ENCODE assay signal across 2 cellular contexts in genomic region chr6:1438471-1438881, GRCh38.
TF ChIP-seq lines count a peak whose summit lies in the region.

No MANE protein-coding gene starts in this region.

TF ChIP-seq in GM23338, 12 proteins besides CTCF, POLR2A, EP300 and RAD21 (continued from another document):
- no peak for TF ChIP-seq STAT1 (IDR thresholded peaks at IDR 0.05; ENCODE audit: unreplicated experiment)
- no peak for TF ChIP-seq NANOG (IDR thresholded peaks at IDR 0.05; ENCODE audit: borderline replicate concordance)
- no peak for TF ChIP-seq ZNF114 (CRISPR knock-in tag; IDR thresholded peaks at IDR 0.05)
- TF ChIP-seq ETS1 (IDR thresholded peaks at IDR 0.05): no peak
- no peak for TF ChIP-seq JUNB (IDR thresholded peaks at IDR 0.05; ENCODE audit: unreplicated experiment)
- no peak for TF ChIP-seq ZNF462 (CRISPR knock-in tag; IDR thresholded peaks at IDR 0.05)
- TF ChIP-seq REST (IDR thresholded peaks at IDR 0.05; ENCODE audit: unreplicated experiment): no peak
- TF ChIP-seq ZNF331 (CRISPR knock-in tag; IDR thresholded peaks at IDR 0.05; ENCODE audit: low read depth): no peak
- no peak for TF ChIP-seq EZH2 (IDR thresholded peaks at IDR 0.05; ENCODE audit: low read depth, unreplicated experiment)
- no peak for TF ChIP-seq POLR2AphosphoS5 (IDR thresholded peaks at IDR 0.05; ENCODE audit: low read depth)
TF ChIP-seq in GM23338: peak in this region for 0.

TF ChIP-seq in GM12878, 131 proteins besides CTCF, POLR2A, EP300 and RAD21:
- no peak for TF ChIP-seq CREM (IDR thresholded peaks at IDR 0.05; ENCODE audit: low read depth)
- no peak for TF ChIP-seq NFXL1 (IDR thresholded peaks at IDR 0.05; ENCODE audit: borderline replicate concordance)
- no peak for TF ChIP-seq BMI1 (IDR thresholded peaks at IDR 0.05; ENCODE audit: borderline replicate concordance)
- TF ChIP-seq CBX3 (IDR thresholded peaks at IDR 0.05; ENCODE audit: borderline replicate concordance, low read depth): no peak
- TF ChIP-seq EGR1 (IDR thresholded peaks at IDR 0.05; ENCODE audit: borderline replicate concordance in 1 of 2, low read depth in 2 of 2, low read length in 2 of 2): no peak
- TF ChIP-seq WRNIP1 (IDR thresholded peaks at IDR 0.05; ENCODE audit: borderline replicate concordance, low read depth, low read length): no peak
- no peak for TF ChIP-seq ATF3 (IDR thresholded peaks at IDR 0.05; ENCODE audit: borderline replicate concordance, extremely low read depth, low read depth, low read length)
- no peak for TF ChIP-seq TCF3 (IDR thresholded peaks at IDR 0.05; ENCODE audit: borderline replicate concordance, insufficient read depth, low read depth, low read length)
- TF ChIP-seq E4F1 (IDR thresholded peaks at IDR 0.05; ENCODE audit: borderline replicate concordance, partially characterized antibody): no peak
- no peak for TF ChIP-seq E2F8 (IDR thresholded peaks at IDR 0.05; ENCODE audit: low read depth, partially characterized antibody)
- TF ChIP-seq RELA (IDR thresholded peaks at IDR 0.05; ENCODE audit: borderline replicate concordance, partially characterized antibody): no peak
- no peak for TF ChIP-seq ESRRA (IDR thresholded peaks at IDR 0.05; ENCODE audit: low read length)
- no peak for TF ChIP-seq ZBED1 (IDR thresholded peaks at IDR 0.05; ENCODE audit: borderline replicate concordance)
- TF ChIP-seq ZSCAN29 (IDR thresholded peaks at IDR 0.05): no peak
- no peak for TF ChIP-seq RUNX3 (IDR thresholded peaks at IDR 0.05; ENCODE audit: low read length)
- TF ChIP-seq NR2C2 (IDR thresholded peaks at IDR 0.05; ENCODE audit: borderline replicate concordance, control insufficient read depth, insufficient read length, low read depth): no peak
- no peak for TF ChIP-seq POU2F2 (IDR thresholded peaks at IDR 0.05; ENCODE audit: borderline replicate concordance, low read depth, low read length)
